In genomic region chrX:53282313-53282712, GRCh38 we compare ENCODE assay signal across 16 cellular contexts. TPM values are rescaled to one million over a fixed set of nuclear protein-coding genes. Genes with fewer than 3 reads are reported as not detected.
A peak's percentile ranks its signal among the peaks of the same experiment; 100 is the strongest.
DNase-seq lines count a peak whose midpoint lies in the region; ATAC-seq and TF ChIP-seq lines count a peak whose summit lies in the region.
"Had no signal": no experiment of that assay in that cellular context is flagged by ENCODE, and none has a peak within 500 bp of the region (broad histone marks: within the 10 kb centered on the region; RNA-seq: fewer than 3 reads in every experiment).

No MANE protein-coding gene starts in this region.

- no peak for TF ChIP-seq CTCF in transverse colon (IDR thresholded peaks at IDR 0.05)
- no peak for TF ChIP-seq CTCF in brain microvascular endothelial cell (IDR thresholded peaks at IDR 0.05; ENCODE audit: low read depth, low read length, missing control alignments)

- no peak overlapping the region for H4K8ac ChIP-seq in mesenchymal stem cell (ENCODE audit: low read length)

- H3K4ac ChIP-seq in mesenchymal stem cell (ENCODE audit: low read depth in 1 of 2, low read length in 2 of 2), result no peak overlapping the region

- no peaks in the 10 kb centered on the region for H3K36me3 ChIP-seq in mesenchymal stem cell (ENCODE audit: control insufficient read depth in 1 of 2, insufficient read depth in 2 of 2, low read depth in 1 of 2, low read length in 2 of 2)
- no peaks in the 10 kb centered on the region for H3K36me3 ChIP-seq in transverse colon
- no peaks in the 10 kb centered on the region for H3K36me3 ChIP-seq in brain microvascular endothelial cell (replicated peaks)
- H3K36me3 ChIP-seq: WERI-Rb-1 had no signal

- H2BK12ac ChIP-seq in mesenchymal stem cell (ENCODE audit: low read length in 2 of 2), result peak overlapping the region in 1 of 2 experiments; percentile 63

- H3K9ac ChIP-seq in mesenchymal stem cell (ENCODE audit: low read length), result peak overlapping the region; percentile 51

- no peak overlapping the region for H3K4me2 ChIP-seq in mesenchymal stem cell (ENCODE audit: low read length, poor library complexity, severe bottlenecking)

- H3K18ac ChIP-seq in mesenchymal stem cell (ENCODE audit: low read depth in 1 of 2, low read length in 2 of 2), result no peak overlapping the region

- H2BK120ac ChIP-seq in mesenchymal stem cell (ENCODE audit: low read depth, low read length), result no peak overlapping the region

- H3K27ac ChIP-seq in mesenchymal stem cell (ENCODE audit: low read length, poor library complexity, severe bottlenecking), result peak overlapping the region; percentile 61
- H3K27ac ChIP-seq in transverse colon, result peak overlapping the region; percentile 81 to 89 (median 84)
- H3K27ac ChIP-seq in brain microvascular endothelial cell, result no peak overlapping the region
- H3K27ac ChIP-seq: SK-N-MC, WERI-Rb-1 had no signal

- peak overlapping the region; percentile 23 for H2BK15ac ChIP-seq in mesenchymal stem cell (ENCODE audit: low read depth, poor library complexity, severe bottlenecking)

- H3K4me1 ChIP-seq in mesenchymal stem cell (ENCODE audit: control insufficient read depth, insufficient read depth, low read depth, low read length), result peaks cover 27% of the 10 kb centered on the region
- H3K4me1 ChIP-seq in transverse colon, result peaks cover 11 to 55% (median 23%) of the 10 kb centered on the region in 4 donors

- no peak for TF ChIP-seq POLR2A in transverse colon (IDR thresholded peaks at IDR 0.05)

- no peak overlapping the region for H4K91ac ChIP-seq in mesenchymal stem cell (ENCODE audit: low read length)

- in situ Hi-C loops in transverse colon (cut with MboI; ENCODE audit: low pct_ligation_motif_present in 1 of 4, low pct_unique_long_range_greater_than_20kb in 1 of 4, low sequenced_read_pairs in 3 of 4), result no loop called here
- in situ Hi-C loops in brain microvascular endothelial cell (cut with HindIII; ENCODE audit: low pct_ligation_motif_present, low sequenced_read_pairs), result no loop called here

- DNase-seq in NCI-H446 treated with DMSO at 0.1 percent for 48 hours (lab: John Stamatoyannopoulos, UW) (peak; percentile 23), cerebellar cortex (ENCODE audit: low spot score) (peak; percentile 91), mesenchymal stem cell (no peak), transverse colon (no peak), T-helper 2 cell (no peak), brain microvascular endothelial cell (no peak)
- DNase-seq: CD4-positive, alpha-beta memory T cell; GDM1; Kasumi-1; NCI-H187; NCI-H82; WERI-Rb-1 had no signal

- H3K27me3 ChIP-seq in mesenchymal stem cell (ENCODE audit: control insufficient read depth in 1 of 2, insufficient read depth in 1 of 2, low read length in 2 of 2) (peaks cover 0 to 45% of the 10 kb centered on the region in 2 experiments), transverse colon (no peaks in the 10 kb centered on the region), brain microvascular endothelial cell (replicated peaks) (no peaks in the 10 kb centered on the region)

- no peak overlapping the region for H2AK5ac ChIP-seq in mesenchymal stem cell (ENCODE audit: low read length, severe bottlenecking)

- 39% methylated on average over 3 of the region's 4 CpGs for WGBS in mesenchymal stem cell
- WGBS in transverse colon (ENCODE audit: low coverage in 1 of 2), 2 donors, result 46% methylated on average over 4 of the region's 4 CpGs; no CpG with 5 or more reads in 1 of the 2 donors

- TF ChIP-seq EP300 in transverse colon (IDR thresholded peaks at IDR 0.05; ENCODE audit: low read depth), result no peak

- H3K23ac ChIP-seq in mesenchymal stem cell (ENCODE audit: low read length in 2 of 2), result no peak overlapping the region

- intact Hi-C loops in transverse colon (cut with DNase I; ENCODE audit: low total_unique reads), result no loop called here

- H3K14ac ChIP-seq in mesenchymal stem cell (ENCODE audit: low read length in 2 of 2), result no peak overlapping the region

- ATAC-seq in GM19035 (IDR thresholded peaks at IDR 0.05; ENCODE audit: unreplicated experiment), result no peak
- ATAC-seq: stimulated activated effector memory CD8-positive, alpha-beta T cell treated with anti-CD3 and anti-CD28 coated beads, Interleukin-12 subunit alpha, Interleukin-12 subunit beta, amount 100 ng/mL, for 72 hours had no signal

- H3K4me3 ChIP-seq in mesenchymal stem cell (ENCODE audit: insufficient read depth in 1 of 2, low read depth in 1 of 2, low read length in 2 of 2) (no peak overlapping the region), transverse colon (no peak overlapping the region), brain microvascular endothelial cell (ENCODE audit: low read depth, low read length) (no peak overlapping the region)
- H3K4me3 ChIP-seq: mucosa of descending colon had no signal

- H3K9me3 ChIP-seq in mesenchymal stem cell (ENCODE audit: control insufficient read depth, low read length) (no peaks in the 10 kb centered on the region), transverse colon (no peaks in the 10 kb centered on the region)
- H3K9me3 ChIP-seq: mucosa of descending colon had no signal

- H3K79me1 ChIP-seq in mesenchymal stem cell (replicated peaks; ENCODE audit: low read length, poor library complexity, severe bottlenecking), result no peaks in the 10 kb centered on the region

- H2BK5ac ChIP-seq in mesenchymal stem cell (ENCODE audit: low read depth, low read length, poor library complexity, severe bottlenecking), result peak overlapping the region; percentile 8

- peak overlapping the region; percentile 14 for H2AFZ ChIP-seq in mesenchymal stem cell (ENCODE audit: low read depth, low read length)

RNA-seq across cellular contexts. Expression of gene IQSEC2, which starts 0.9 kb away (rescaled TPM):
- 22.4 TPM for polyA plus RNA-seq in mesenchymal stem cell (2013, experiment 1 of 2)
- 21.2 TPM for polyA plus RNA-seq in mesenchymal stem cell (2013, experiment 2 of 2)
- 100 to 1,000 TPM in 1 of 4 donors, 10 to 100 TPM in 3; 41.2 to 104 (median 46.3) TPM for total RNA-seq in transverse colon

RNA-seq across cellular contexts. Expression of gene KDM5C, which starts 57.3 kb away (rescaled TPM):
- 24.8 TPM for polyA plus RNA-seq in mesenchymal stem cell (2013, experiment 1 of 2)
- 24.4 TPM for polyA plus RNA-seq in mesenchymal stem cell (2013, experiment 2 of 2)
- total RNA-seq in transverse colon, result 100 to 1,000 TPM in 3 of 4 donors, 10 to 100 TPM in 1; 68.4 to 387 (median 124) TPM

Comparison
In these comparisons a context has a peak if more than half of its experiments do, and no peak if none do; other contexts are left out.
1. DNase-seq: peak in NCI-H446 treated with DMSO at 0.1 percent for 48 hours (single experiment) and cerebellar cortex (single experiment); none in mesenchymal stem cell (single experiment), transverse colon (single experiment), T-helper 2 cell (0 of 5) and brain microvascular endothelial cell (single experiment).